13 cellular contexts compared by ENCODE assay signal in genomic region chr15:44984144-44984543, GRCh38. TPM values are rescaled to one million over a fixed set of nuclear protein-coding genes. Genes with fewer than 3 reads are reported as not detected.
A peak's percentile ranks its signal among the peaks of the same experiment; 100 is the strongest.
DNase-seq lines count a peak whose midpoint lies in the region; ATAC-seq, FAIRE-seq and TF ChIP-seq lines count a peak whose summit lies in the region.
"Not testable (repeated sequence)": the region's sequence is repeated elsewhere in the genome, so short reads cannot be mapped to it uniquely, and the experiment has no call there.
"Had no signal": no experiment of that assay in that cellular context is flagged by ENCODE, and none has a peak within 500 bp of the region (broad histone marks: within the 10 kb centered on the region; RNA-seq: fewer than 3 reads in every experiment).

No MANE protein-coding gene starts in this region.

- H3K27ac ChIP-seq in endothelial cell of umbilical vein (ENCODE audit: insufficient read depth, low read depth, low read length) = not testable (repeated sequence)
- H3K27ac ChIP-seq in mesodermal cell (ENCODE audit: low read depth, low read length, severe bottlenecking) = peak overlapping the region; percentile 46

- H2AFZ ChIP-seq in endothelial cell of umbilical vein (ENCODE audit: low read depth, low read length) = not testable (repeated sequence)

- POLR2A ChIA-PET in endothelial cell of umbilical vein (lab: Charles Lee) = not testable (repeated sequence)

- H3K27me3 Mint-ChIP-seq in activated naive CD4-positive, alpha-beta T cell treated with anti-CD3 and anti-CD28 coated beads, Interleukin-2, amount 10 ng/mL, durations not matched to agents 7 days and 5 days; progenitor cell of endocrine pancreas: not testable (repeated sequence)

- FAIRE-seq in endothelial cell of umbilical vein (lab: Jason Lieb, UNC) = not testable (repeated sequence)

- H3K9me3 Mint-ChIP-seq in activated naive CD4-positive, alpha-beta T cell treated with anti-CD3 and anti-CD28 coated beads, Interleukin-2, amount 10 ng/mL, durations not matched to agents 7 days and 5 days; progenitor cell of endocrine pancreas (ENCODE audit: low read depth): not testable (repeated sequence)

- not testable (repeated sequence) for H4K20me1 ChIP-seq in endothelial cell of umbilical vein (replicated peaks; ENCODE audit: control insufficient read depth, extremely low read depth, insufficient read depth, low read length)

- not testable (repeated sequence) for H3K9me1 ChIP-seq in endothelial cell of umbilical vein (replicated peaks; ENCODE audit: control insufficient read depth, extremely low read depth, insufficient read depth, low read length)

- H3K4me1 Mint-ChIP-seq in activated naive CD4-positive, alpha-beta T cell treated with anti-CD3 and anti-CD28 coated beads, Interleukin-2, amount 10 ng/mL, durations not matched to agents 7 days and 5 days = peaks cover 16% of the 10 kb centered on the region
- peaks cover 43% of the 10 kb centered on the region for H3K4me1 Mint-ChIP-seq in progenitor cell of endocrine pancreas (ENCODE audit: low read depth)

- H3K27me3 ChIP-seq in endothelial cell of umbilical vein (ENCODE audit: control insufficient read depth in 2 of 2, insufficient read depth in 2 of 2, low read length in 2 of 2) = not testable (repeated sequence)

- intact Hi-C loops in endothelial cell of umbilical vein (cut with micrococcal nuclease) = not testable (repeated sequence)

- H3K9me3 ChIP-seq in endothelial cell of umbilical vein (replicated peaks; ENCODE audit: control insufficient read depth, insufficient read depth, low read length); mesodermal cell (ENCODE audit: control insufficient read depth, low read length): not testable (repeated sequence)

- not testable (repeated sequence) for H3K79me2 ChIP-seq in endothelial cell of umbilical vein (ENCODE audit: control insufficient read depth, insufficient read depth, low read length)

- H3K4me3 Mint-ChIP-seq in activated naive CD4-positive, alpha-beta T cell treated with anti-CD3 and anti-CD28 coated beads, Interleukin-2, amount 10 ng/mL, durations not matched to agents 7 days and 5 days; progenitor cell of endocrine pancreas (ENCODE audit: low read depth): not testable (repeated sequence)

- H3K4me1 ChIP-seq in endothelial cell of umbilical vein (ENCODE audit: control insufficient read depth, extremely low read depth, insufficient read depth, low read length); mesodermal cell (ENCODE audit: control insufficient read depth, insufficient read depth, low read length, poor library complexity, severe bottlenecking): not testable (repeated sequence)

- peak overlapping the region; percentile 8 for H3K27ac Mint-ChIP-seq in activated naive CD4-positive, alpha-beta T cell treated with anti-CD3 and anti-CD28 coated beads, Interleukin-2, amount 10 ng/mL, durations not matched to agents 7 days and 5 days
- H3K27ac Mint-ChIP-seq in progenitor cell of endocrine pancreas = peak overlapping the region; percentile 71

- DNase-seq in SK-N-DZ (ENCODE audit: low spot score) (peak; percentile 86), endothelial cell of umbilical vein (ENCODE audit: low read depth, low spot score) (peak; percentile 6)
- not testable (repeated sequence) for DNase-seq in activated naive CD4-positive, alpha-beta T cell treated with anti-CD3 and anti-CD28 coated beads, Interleukin-2, amount 10 ng/mL, durations not matched to agents 7 days and 5 days; progenitor cell of endocrine pancreas (ENCODE audit: low spot score, unreplicated experiment)

- CTCF ChIA-PET in activated naive CD4-positive, alpha-beta T cell treated with anti-CD3 and anti-CD28 coated beads, Interleukin-2, amount 10 ng/mL, durations not matched to agents 7 days and 5 days (lab: Charles Lee); endothelial cell of umbilical vein (lab: Charles Lee): not testable (repeated sequence)

- not testable (repeated sequence) for TF ChIP-seq POLR2A in endothelial cell of umbilical vein (IDR thresholded peaks at IDR 0.05; ENCODE audit: low read depth, low read length)

- WGBS in mesodermal cell (ENCODE audit: insufficient coverage in 2 of 2), 2 experiments = no CpG with 5 or more reads among the region's 1 CpG

- not testable (repeated sequence) for TF ChIP-seq CTCF in endothelial cell of umbilical vein (IDR thresholded peaks at IDR 0.05; ENCODE audit: extremely low read depth in 1 of 2, insufficient read depth in 1 of 2, low read depth in 1 of 2, low read length in 2 of 2); progenitor cell of endocrine pancreas (IDR thresholded peaks at IDR 0.05; ENCODE audit: unreplicated experiment)

- H3K4me2 ChIP-seq in endothelial cell of umbilical vein (ENCODE audit: insufficient read depth, low read length) = not testable (repeated sequence)

- H3K36me3 ChIP-seq in endothelial cell of umbilical vein (ENCODE audit: control insufficient read depth in 2 of 2, extremely low read depth in 1 of 2, insufficient read depth in 2 of 2, low read length in 2 of 2); mesodermal cell (ENCODE audit: control insufficient read depth, insufficient read depth, low read length): not testable (repeated sequence)

- not testable (repeated sequence) for H3K4me3 ChIP-seq in endothelial cell of umbilical vein (replicated peaks in 1 of 3; ENCODE audit: insufficient read depth in 1 of 3, low read depth in 1 of 3, low read length in 3 of 3); mesodermal cell (ENCODE audit: extremely low read depth, insufficient read depth, low read length, poor library complexity, severe bottlenecking)

- not testable (repeated sequence) for H3K36me3 Mint-ChIP-seq in activated naive CD4-positive, alpha-beta T cell treated with anti-CD3 and anti-CD28 coated beads, Interleukin-2, amount 10 ng/mL, durations not matched to agents 7 days and 5 days; progenitor cell of endocrine pancreas (ENCODE audit: insufficient read depth)

- dilution Hi-C loops in endothelial cell of umbilical vein (cut with MboI; ENCODE audit: extremely low pct_ligation_motif_present, low sequenced_read_pairs) = not testable (repeated sequence)

- H3K9ac ChIP-seq in endothelial cell of umbilical vein (replicated peaks; ENCODE audit: extremely low read depth, insufficient read depth, low read length) = not testable (repeated sequence)

- ATAC-seq in SK-N-SH treated with all-trans-retinoic acid at 6 μM for 48 hours = not testable (repeated sequence)

- BruUV-seq in endothelial cell of umbilical vein (replicated peaks; lab: Mats Ljungman, UMichigan) = not testable (repeated sequence)

RNA-seq across cellular contexts. Expression of gene TERB2, which starts 27.7 kb away (rescaled TPM):
- polyA plus RNA-seq in SK-N-DZ (2014; cell fraction: cytosol; rRNA removed) = not detected in 2 replicates
- polyA plus RNA-seq in SK-N-DZ (2014; cell fraction: nucleus; rRNA removed) = not detected in 2 replicates
- not detected in 2 replicates for total RNA-seq in endothelial cell of umbilical vein
- not detected in 2 replicates for polyA plus RNA-seq in endothelial cell of umbilical vein
- not detected in 2 replicates for polyA plus RNA-seq in endothelial cell of umbilical vein (2011; cell fraction: cytosol; rRNA removed)
- not detected in 2 replicates for polyA plus RNA-seq in endothelial cell of umbilical vein (2011; cell fraction: nucleus; rRNA removed)
- polyA plus RNA-seq in endothelial cell of umbilical vein (2012) = not detected in 2 replicates
- polyA minus RNA-seq in endothelial cell of umbilical vein = not detected in 2 replicates
- not detected for polyA minus RNA-seq in endothelial cell of umbilical vein (2011; cell fraction: cytosol; rRNA and poly(A)+ RNA removed)
- not detected in 2 replicates for polyA minus RNA-seq in endothelial cell of umbilical vein (2011; cell fraction: nucleus; rRNA and poly(A)+ RNA removed)
- not detected for polyA plus RNA-seq in mesodermal cell (2013, experiment 1 of 2)
- polyA plus RNA-seq in mesodermal cell (2013, experiment 2 of 2) = not detected
- total RNA-seq in progenitor cell of endocrine pancreas = not detected in 2 replicates
- total RNA-seq: A673; Caco-2; Calu3; CD4-positive, alpha-beta T cell; CD8-positive, alpha-beta T cell had no signal
- polyA plus RNA-seq: AG04450, BJ had no signal

RNA-seq across cellular contexts. Expression of gene SORD, which starts 38.9 kb away (rescaled TPM):
- polyA plus RNA-seq in SK-N-DZ (2014; cell fraction: cytosol; rRNA removed) = 93.6 and 108 TPM in 2 replicates
- 225 and 238 TPM in 2 replicates for polyA plus RNA-seq in SK-N-DZ (2014; cell fraction: nucleus; rRNA removed)
- total RNA-seq in endothelial cell of umbilical vein (16.6 and 23.0 TPM in 2 replicates), progenitor cell of endocrine pancreas (247 and 300 TPM in 2 replicates)
- polyA plus RNA-seq in endothelial cell of umbilical vein = 18.0 and 31.8 TPM in 2 replicates
- polyA plus RNA-seq in endothelial cell of umbilical vein (2011; cell fraction: cytosol; rRNA removed) = 31.3 and 32.8 TPM in 2 replicates
- 47.4 and 54.6 TPM in 2 replicates for polyA plus RNA-seq in endothelial cell of umbilical vein (2011; cell fraction: nucleus; rRNA removed)
- 25.7 and 41.5 TPM in 2 replicates for polyA plus RNA-seq in endothelial cell of umbilical vein (2012)
- polyA minus RNA-seq in endothelial cell of umbilical vein = 25.4 and 34.6 TPM in 2 replicates
- 92.0 TPM for polyA minus RNA-seq in endothelial cell of umbilical vein (2011; cell fraction: cytosol; rRNA and poly(A)+ RNA removed)
- 8.0 and 8.7 TPM in 2 replicates for polyA minus RNA-seq in endothelial cell of umbilical vein (2011; cell fraction: nucleus; rRNA and poly(A)+ RNA removed)
- polyA plus RNA-seq in mesodermal cell (2013, experiment 1 of 2) = 49.9 TPM
- 41.8 TPM for polyA plus RNA-seq in mesodermal cell (2013, experiment 2 of 2)

Comparison
In these comparisons a context has a peak if more than half of its experiments do, and no peak if none do; other contexts are left out.
1. RNA of gene SORD, which starts 38.9 kb away (total RNA-seq): 247 to 300 TPM in progenitor cell of endocrine pancreas; 16.6 to 23.0 TPM in endothelial cell of umbilical vein; every median in the first group is over 10 times any median in the second.